31 cellular contexts compared by ENCODE assay signal in the genomic region with DNA sequence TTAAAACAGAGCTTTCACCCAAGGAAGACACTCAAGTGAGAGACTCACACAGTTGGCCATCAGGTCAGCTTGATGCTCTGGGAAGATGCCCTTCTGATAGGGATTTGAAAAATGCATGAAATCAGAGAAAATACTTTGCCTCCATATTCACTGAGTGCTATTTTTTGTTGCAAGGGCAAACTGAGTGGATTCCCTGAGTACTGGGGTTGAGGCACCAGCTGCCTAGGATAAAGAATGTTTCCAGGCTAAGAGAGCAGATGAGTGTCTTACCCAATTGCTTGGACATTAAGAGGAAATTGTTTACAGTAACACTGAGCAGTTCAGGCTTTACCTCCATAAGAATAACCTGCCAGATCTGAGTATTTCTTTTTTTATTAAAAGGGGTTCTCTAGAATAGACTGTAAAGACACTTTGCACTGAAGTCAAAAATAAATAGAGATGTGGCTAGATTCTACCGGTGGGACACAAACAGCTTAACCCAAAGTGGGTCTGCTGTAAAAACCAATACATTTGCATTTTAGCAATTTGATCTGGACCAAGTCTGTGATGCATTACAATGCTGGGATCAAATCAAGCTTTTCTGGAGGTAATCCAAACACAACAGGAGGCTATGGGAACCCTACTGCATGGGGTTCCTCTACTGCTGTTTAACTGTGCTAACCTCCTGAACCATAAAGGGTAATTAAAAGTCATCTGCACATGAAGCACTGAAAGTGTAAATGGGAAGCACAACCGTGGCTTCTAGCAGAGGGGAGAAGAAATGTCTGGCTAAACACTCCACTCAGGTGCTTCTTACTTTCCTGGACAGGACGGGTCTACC.
DNase-seq lines count a peak whose midpoint lies in the region; ATAC-seq and TF ChIP-seq lines count a peak whose summit lies in the region.
"Had no signal": no experiment of that assay in that cellular context is flagged by ENCODE, and none has a peak within 500 bp of the region (broad histone marks: within the 10 kb centered on the region; RNA-seq: fewer than 3 reads in every experiment).

No MANE protein-coding gene starts in this region.

- H3K79me2 ChIP-seq in Karpas-422 (ENCODE audit: low read length), result no peaks in the 10 kb centered on the region

- peak overlapping the region in 2 of 3 experiments; percentile 59 to 73 for H3K27ac Mint-ChIP-seq in nephron
- no peak overlapping the region for H3K27ac Mint-ChIP-seq in natural killer cell
- H3K27ac Mint-ChIP-seq: activated CD4-positive, alpha-beta T cell treated with anti-CD3 and anti-CD28 coated beads, Interleukin-2, amount 10 ng/mL, durations not matched to agents 24 days and 14 days; CD4-positive, CD25-positive, alpha-beta regulatory T cell; H9 had no signal

- peaks cover 56% of the 10 kb centered on the region for H3K4me1 Mint-ChIP-seq in nephron
- no peaks in the 10 kb centered on the region for H3K4me1 Mint-ChIP-seq in natural killer cell
- H3K4me1 Mint-ChIP-seq: activated CD4-positive, alpha-beta T cell treated with anti-CD3 and anti-CD28 coated beads, Interleukin-2, amount 10 ng/mL, durations not matched to agents 24 days and 14 days; CD4-positive, CD25-positive, alpha-beta regulatory T cell had no signal

- H3K4me3 Mint-ChIP-seq in nephron (no peak overlapping the region), natural killer cell (no peak overlapping the region)
- H3K4me3 Mint-ChIP-seq: activated CD4-positive, alpha-beta T cell treated with anti-CD3 and anti-CD28 coated beads, Interleukin-2, amount 10 ng/mL, durations not matched to agents 24 days and 14 days; CD4-positive, CD25-positive, alpha-beta regulatory T cell; H9 had no signal

- H3K36me3 ChIP-seq in Karpas-422 (ENCODE audit: insufficient read depth, low read length), result no peaks in the 10 kb centered on the region
- no peaks in the 10 kb centered on the region for H3K36me3 ChIP-seq in SJCRH30
- H3K36me3 ChIP-seq: sigmoid colon, WERI-Rb-1 had no signal

- TF ChIP-seq CTCF in nephron (IDR thresholded peaks at IDR 0.05; ENCODE audit: unreplicated experiment in 3 of 3) (no peak), natural killer cell (IDR thresholded peaks at IDR 0.05) (no peak)

- peak overlapping the region; percentile 79 for H3K9ac ChIP-seq in Karpas-422 (ENCODE audit: low read length)

- intact Hi-C loops in natural killer cell (cut with micrococcal nuclease), result no loop called here

- DNase-seq in DMS79 treated with DMSO at 0.1 percent for 48 hours (lab: John Stamatoyannopoulos, UW) (peak; percentile 31), DMS79 (lab: John Stamatoyannopoulos, UW) (no peak), Karpas-422 (peak; percentile 82), SJCRH30 (peak in 1 of 2 experiments; percentile 45), NCI-H1105 treated with DMSO at 0.1 percent for 48 hours (lab: John Stamatoyannopoulos, UW) (no peak), natural killer cell (no peak)
- no peak for DNase-seq in activated CD4-positive, alpha-beta T cell treated with anti-CD3 and anti-CD28 coated beads for 48 hours
- DNase-seq: 8988T; activated CD4-positive, alpha-beta T cell treated with anti-CD3 and anti-CD28 coated beads, Interleukin-2, amount 10 ng/mL, durations not matched to agents 24 days and 14 days; activated gamma-delta T cell treated with Interleukin-2 at 50 U/mL for 16 hours; activated T-cell treated with anti-CD3 and anti-CD28 coated beads, Interleukin-2, amount 50 U/mL, for 1 hour; CD4-positive, CD25-positive, alpha-beta regulatory T cell; cerebellar nuclear complex; dorsolateral prefrontal cortex; H9; KBM-7; mesendoderm; NCI-H1436; NCI-H774; occipital lobe; PC-3; psoas muscle; sigmoid colon; stimulated activated CD4-positive, alpha-beta T cell treated with anti-CD3 and anti-CD28 coated beads, Interleukin-4, amount 100 ng/mL, for 4 hours; stimulated activated naive CD4-positive, alpha-beta T cell; SW 1271; T-helper 9 cell; testis; WERI-Rb-1 had no signal

- H3K4me1 ChIP-seq in Karpas-422 (ENCODE audit: low read length), result peaks cover 99% of the 10 kb centered on the region
- peaks cover 34% of the 10 kb centered on the region for H3K4me1 ChIP-seq in SJCRH30
- H3K4me1 ChIP-seq: psoas muscle had no signal

- H3K27ac ChIP-seq in Karpas-422 (ENCODE audit: low read length), result peak overlapping the region; percentile 99
- H3K27ac ChIP-seq in SJCRH30, result peak overlapping the region; percentile 14; the same call in 1 of the 2 replicates
- H3K27ac ChIP-seq: dorsolateral prefrontal cortex, psoas muscle, sigmoid colon, testis, WERI-Rb-1 had no signal

- peak overlapping the region; percentile 47 for H3K4me3 ChIP-seq in Karpas-422 (ENCODE audit: low read length)
- H3K4me3 ChIP-seq in SJCRH30, result no peak overlapping the region
- H3K4me3 ChIP-seq: dorsolateral prefrontal cortex, psoas muscle, sigmoid colon, testis had no signal

- no peaks in the 10 kb centered on the region for H3K36me3 Mint-ChIP-seq in nephron (ENCODE audit: low read depth)
- no peaks in the 10 kb centered on the region for H3K36me3 Mint-ChIP-seq in natural killer cell
- H3K36me3 Mint-ChIP-seq: CD4-positive, CD25-positive, alpha-beta regulatory T cell had no signal

- H3K27me3 ChIP-seq in Karpas-422 (ENCODE audit: low read length) (no peaks in the 10 kb centered on the region), SJCRH30 (no peaks in the 10 kb centered on the region)
- H3K27me3 ChIP-seq: sigmoid colon, testis had no signal

- no peaks in the 10 kb centered on the region for H4K20me1 ChIP-seq in Karpas-422 (ENCODE audit: insufficient read depth, low read depth, low read length)

- no peak for ATAC-seq in natural killer cell
- ATAC-seq: left lobe of liver, PC-3, psoas muscle had no signal

- H3K27me3 Mint-ChIP-seq in nephron (ENCODE audit: low read depth) (peaks cover 5% of the 10 kb centered on the region), natural killer cell (ENCODE audit: low read depth in 2 of 2) (peaks cover 7 to 10% of the 10 kb centered on the region in 2 donors)
- H3K27me3 Mint-ChIP-seq: activated CD4-positive, alpha-beta T cell treated with anti-CD3 and anti-CD28 coated beads, Interleukin-2, amount 10 ng/mL, durations not matched to agents 24 days and 14 days had no signal

- H3K9me2 ChIP-seq in Karpas-422 (replicated peaks; ENCODE audit: insufficient read depth, low read length), result no peaks in the 10 kb centered on the region

- H3K4me2 ChIP-seq in Karpas-422 (ENCODE audit: low read depth, low read length, poor library complexity, severe bottlenecking), result peak overlapping the region; percentile 77

- H3K9me3 ChIP-seq in Karpas-422 (ENCODE audit: low read length) (no peaks in the 10 kb centered on the region), SJCRH30 (replicated peaks) (no peaks in the 10 kb centered on the region)
- H3K9me3 ChIP-seq: psoas muscle, sigmoid colon, testis had no signal

- H3K9me3 Mint-ChIP-seq in nephron, result no peaks in the 10 kb centered on the region
- H3K9me3 Mint-ChIP-seq in natural killer cell, result peaks cover 3 to 5% of the 10 kb centered on the region in 2 donors
- H3K9me3 Mint-ChIP-seq: activated CD4-positive, alpha-beta T cell treated with anti-CD3 and anti-CD28 coated beads, Interleukin-2, amount 10 ng/mL, durations not matched to agents 24 days and 14 days; H9 had no signal

- no peak overlapping the region for H2AFZ ChIP-seq in Karpas-422 (ENCODE audit: low read length)

Comparison
In these comparisons a context has a peak if more than half of its experiments do, and no peak if none do; other contexts are left out.
1. DNase-seq: peak in DMS79 treated with DMSO at 0.1 percent for 48 hours (single experiment) and Karpas-422 (single experiment); none in DMS79 (single experiment), NCI-H1105 treated with DMSO at 0.1 percent for 48 hours (single experiment), activated CD4-positive, alpha-beta T cell treated with anti-CD3 and anti-CD28 coated beads for 48 hours (single experiment) and natural killer cell (single experiment).
2. H3K27ac Mint-ChIP-seq: peak in nephron (2 of 3); none in natural killer cell (0 of 2).